21 cellular contexts compared by ENCODE assay signal in genomic region chr20:14573676-14574075, GRCh38.
DNase-seq lines count a peak whose midpoint lies in the region; ATAC-seq, FAIRE-seq and TF ChIP-seq lines count a peak whose summit lies in the region.
"Had no signal": no experiment of that assay in that cellular context is flagged by ENCODE, and none has a peak within 500 bp of the region (broad histone marks: within the 10 kb centered on the region; RNA-seq: fewer than 3 reads in every experiment).

No MANE protein-coding gene starts in this region.

- no peak overlapping the region for H3K4ac ChIP-seq in IMR-90 (ENCODE audit: low read depth, low read length)

- in situ Hi-C loops in IMR-90 (cut with MboI; ENCODE audit: low sequenced_read_pairs) = no loop called here
- in situ Hi-C loops in HepG2 (cut with HindIII; ENCODE audit: extremely low pct_ligation_motif_present, low pct_unique_long_range_greater_than_20kb) = no loop called here

- no peak overlapping the region for H3K14ac ChIP-seq in IMR-90 (replicated peaks; ENCODE audit: low read depth, low read length)

- intact Hi-C loops in IMR-90 (cut with micrococcal nuclease) = no loop called here
- intact Hi-C loops in HepG2 (cut with micrococcal nuclease; ENCODE audit: unreplicated experiment) = no loop called here
- intact Hi-C loops in kidney (cut with DNase I) = no loop called here

- H2AFZ ChIP-seq in IMR-90 (replicated peaks; ENCODE audit: low read length, poor library complexity) (peak overlapping the region; percentile 29), HepG2 (ENCODE audit: low read length) (peak overlapping the region; percentile 20)

- H2BK20ac ChIP-seq in IMR-90 (ENCODE audit: low read depth, low read length) = no peak overlapping the region

- no peak overlapping the region for H2AK9ac ChIP-seq in IMR-90 (replicated peaks; ENCODE audit: low read depth, low read length, poor library complexity)

- H3K27me3 ChIP-seq in IMR-90 (ENCODE audit: control insufficient read depth, insufficient read depth, low read length) = no peaks in the 10 kb centered on the region
- no peaks in the 10 kb centered on the region for H3K27me3 ChIP-seq in HepG2 (ENCODE audit: control insufficient read depth in 1 of 2, insufficient read depth in 2 of 2, low read length in 2 of 2)
- no peaks in the 10 kb centered on the region for H3K27me3 ChIP-seq in small intestine (ENCODE audit: control insufficient read depth in 2 of 2, insufficient read depth in 2 of 2, low read length in 2 of 2)
- H3K27me3 ChIP-seq: BLaER1 treated with 17β-estradiol and CSF1 and Interleukin-3, amounts not matched to agents 10 nM and 100 nM had no signal

- no peak for DNase-seq in IMR-90
- DNase-seq in HepG2 (ENCODE audit: low spot score) = no peak
- peak; percentile 29 for DNase-seq in small intestine
- DNase-seq in NCI-H345 treated with DMSO at 0.1 percent for 48 hours (lab: John Stamatoyannopoulos, UW; ENCODE audit: unreplicated experiment) = no peak
- DNase-seq in kidney = no peak
- DNase-seq: 8988T; AML-193; Caco-2; Calu3; CD4-positive, alpha-beta T cell; CD8-positive, alpha-beta T cell; DMS79 treated with DMSO at 0.1 percent for 48 hours; GF-D8 had no signal

- H2BK5ac ChIP-seq in IMR-90 (ENCODE audit: low read depth, low read length, poor library complexity, severe bottlenecking) = no peak overlapping the region

- no peak overlapping the region for H3K18ac ChIP-seq in IMR-90 (ENCODE audit: low read depth, low read length)

- 50% methylated on average over 2 of the region's 3 CpGs; no CpG with 5 or more reads in 1 of the 2 experiments for WGBS in IMR-90 (ENCODE audit: extremely low coverage in 2 of 2, insufficient read length in 1 of 2), 2 experiments
- 3% methylated on average over 3 of the region's 3 CpGs for WGBS in HepG2 (ENCODE audit: low lambda C conversion rate)
- 41 to 76% (median 42%) methylated on average over 3 of the region's 3 CpGs for WGBS in small intestine, 3 donors

- no peak for TF ChIP-seq RAD21 in IMR-90 (IDR thresholded peaks at IDR 0.05; ENCODE audit: low read length)
- no peak for TF ChIP-seq RAD21 in HepG2 (CRISPR knock-in tag; IDR thresholded peaks at IDR 0.05)

- no peak overlapping the region for H4K91ac ChIP-seq in IMR-90 (ENCODE audit: insufficient read depth, low read depth, low read length)

- H3K56ac ChIP-seq in IMR-90 (ENCODE audit: extremely low read depth, insufficient read depth, low read length) = no peak overlapping the region

- BruUV-seq in IMR-90 (replicated peaks; lab: Mats Ljungman, UMichigan) (no TSS peak), HepG2 (replicated peaks; lab: Mats Ljungman, UMichigan) (no TSS peak)

- no peak overlapping the region for H4K8ac ChIP-seq in IMR-90 (ENCODE audit: low read depth in 2 of 2, low read length in 2 of 2)

- dilution Hi-C loops in IMR-90 (cut with HindIII; ENCODE audit: low sequenced_read_pairs, unreplicated experiment) = no loop called here

- H4K5ac ChIP-seq in IMR-90 (ENCODE audit: low read depth, low read length) = no peak overlapping the region

- no peaks in the 10 kb centered on the region for H3K79me1 ChIP-seq in IMR-90 (ENCODE audit: low read depth in 1 of 2, low read length in 2 of 2)

- H3K9me1 ChIP-seq in IMR-90 (ENCODE audit: insufficient read depth, low read length) = no peaks in the 10 kb centered on the region

- TF ChIP-seq POLR2A in IMR-90 (IDR thresholded peaks at IDR 0.05; ENCODE audit: low read depth, low read length) (no peak), HepG2 (IDR thresholded peaks at IDR 0.05; ENCODE audit: insufficient read depth in 1 of 2, low read depth in 2 of 2, low read length in 2 of 2) (no peak)

- no peaks in the 10 kb centered on the region for H3K79me2 ChIP-seq in HepG2 (ENCODE audit: insufficient read depth, low read length)

- FAIRE-seq in HepG2 (lab: Jason Lieb, UNC) (no peak), small intestine (lab: Jason Lieb, UNC) (no peak), kidney (lab: Jason Lieb, UNC) (no peak)
- FAIRE-seq: A204.1, D721Med, G401.6, GM12891, GM19239 had no signal

- H3K9me3 ChIP-seq in IMR-90 (ENCODE audit: control insufficient read depth, insufficient read depth, low read length) (no peaks in the 10 kb centered on the region), HepG2 (ENCODE audit: low read length) (peaks cover 8% of the 10 kb centered on the region; the same call in 1 of the 2 replicates), small intestine (ENCODE audit: control insufficient read depth, low read depth) (no peaks in the 10 kb centered on the region), kidney (ENCODE audit: control insufficient read depth in 1 of 2, low read length in 2 of 2) (no peaks in the 10 kb centered on the region)
- H3K9me3 ChIP-seq: BLaER1 treated with 17β-estradiol and CSF1 and Interleukin-3, amounts not matched to agents 10 nM and 100 nM had no signal

- H3K4me2 ChIP-seq in IMR-90 (ENCODE audit: low read depth, low read length) (no peak overlapping the region), HepG2 (ENCODE audit: low read depth, low read length) (no peak overlapping the region)
- H3K4me2 ChIP-seq: BLaER1 treated with 17β-estradiol and CSF1 and Interleukin-3, amounts not matched to agents 10 nM and 100 nM had no signal

- CTCF ChIA-PET in IMR-90 (lab: Yijun Ruan, JAX) = no interaction called here
- CTCF ChIA-PET in HepG2 (lab: Yijun Ruan, JAX; ENCODE audit: low intra/inter-chr PET ratio, low total read pairs) = no interaction called here

- TF ChIP-seq EP300 in HepG2 (IDR thresholded peaks at IDR 0.05; ENCODE audit: low read depth in 2 of 2, low read length in 2 of 2) (no peak), HepG2 (CRISPR knock-in tag; IDR thresholded peaks at IDR 0.05; ENCODE audit: borderline replicate concordance) (no peak)

- H2BK120ac ChIP-seq in IMR-90 (ENCODE audit: low read depth, low read length) = no peak overlapping the region

- no peak overlapping the region for H3K9ac ChIP-seq in IMR-90 (ENCODE audit: low read depth, low read length)
- H3K9ac ChIP-seq in HepG2 (ENCODE audit: insufficient read depth, low read depth, low read length) = no peak overlapping the region
- no peak overlapping the region for H3K9ac ChIP-seq in kidney (ENCODE audit: low read length in 2 of 2)
- H3K9ac ChIP-seq: BLaER1 treated with 17β-estradiol and CSF1 and Interleukin-3, amounts not matched to agents 10 nM and 100 nM had no signal

- H3K4me3 ChIP-seq in IMR-90 (ENCODE audit: insufficient read depth, low read depth, low read length) = no peak overlapping the region
- H3K4me3 ChIP-seq in HepG2 (replicated peaks in 1 of 3; ENCODE audit: insufficient read depth in 1 of 3, low read depth in 2 of 3, low read length in 3 of 3) = no peak overlapping the region
- H3K4me3 ChIP-seq in small intestine (ENCODE audit: low read depth in 1 of 2, low read length in 2 of 2) = no peak overlapping the region
- H3K4me3 ChIP-seq in kidney (ENCODE audit: low read length in 2 of 2) = no peak overlapping the region
- H3K4me3 ChIP-seq: BLaER1 treated with 17β-estradiol and CSF1 and Interleukin-3, amounts not matched to agents 10 nM and 100 nM had no signal

- H2BK15ac ChIP-seq in IMR-90 (ENCODE audit: low read depth, low read length) = no peak overlapping the region

- H3K23ac ChIP-seq in IMR-90 (ENCODE audit: low read depth, low read length) = no peak overlapping the region

- POLR2A ChIA-PET in IMR-90 (lab: Charles Lee; ENCODE audit: unreplicated experiment) (no interaction called here), HepG2 (lab: Yijun Ruan, JAX) (no interaction called here)

- H3K36me3 ChIP-seq in IMR-90 (ENCODE audit: control insufficient read depth, insufficient read depth, low read length) (no peaks in the 10 kb centered on the region), HepG2 (replicated peaks in 1 of 2; ENCODE audit: control insufficient read depth in 1 of 2, insufficient read depth in 2 of 2, low read length in 2 of 2) (no peaks in the 10 kb centered on the region), small intestine (ENCODE audit: control insufficient read depth in 2 of 2, insufficient read depth in 2 of 2, low read length in 2 of 2) (no peaks in the 10 kb centered on the region), kidney (ENCODE audit: control insufficient read depth in 1 of 2, insufficient read depth in 2 of 2, low read length in 2 of 2) (no peaks in the 10 kb centered on the region)
- H3K36me3 ChIP-seq: BLaER1 treated with 17β-estradiol and CSF1 and Interleukin-3, amounts not matched to agents 10 nM and 100 nM had no signal

- no peaks in the 10 kb centered on the region for H3K4me1 ChIP-seq in IMR-90 (ENCODE audit: control insufficient read depth, insufficient read depth, low read length)
- no peaks in the 10 kb centered on the region for H3K4me1 ChIP-seq in HepG2 (ENCODE audit: insufficient read depth, low read length)
- no peaks in the 10 kb centered on the region for H3K4me1 ChIP-seq in small intestine (ENCODE audit: control insufficient read depth in 2 of 2, insufficient read depth in 1 of 2, low read depth in 1 of 2, low read length in 1 of 2)
- no peaks in the 10 kb centered on the region for H3K4me1 ChIP-seq in kidney (ENCODE audit: control insufficient read depth in 1 of 2, insufficient read depth in 1 of 2, low read depth in 1 of 2, low read length in 2 of 2)

- ATAC-seq in IMR-90 (ENCODE audit: low read depth) = no peak
- ATAC-seq in HepG2 = no peak
- no peak for ATAC-seq in HG03469 (IDR thresholded peaks at IDR 0.05; ENCODE audit: unreplicated experiment)
- ATAC-seq: CD8-positive, alpha-beta T cell had no signal

- no peak overlapping the region for H2AK5ac ChIP-seq in IMR-90 (ENCODE audit: low read depth, low read length)

- H3K27ac ChIP-seq in IMR-90 (ENCODE audit: insufficient read depth, low read length) (no peak overlapping the region), HepG2 (ENCODE audit: extremely low read length, insufficient read depth, low read length) (no peak overlapping the region), small intestine (ENCODE audit: low read depth in 1 of 2, low read length in 1 of 2) (no peak overlapping the region), kidney (ENCODE audit: low read depth in 2 of 2, low read length in 2 of 2) (no peak overlapping the region)
- H3K27ac ChIP-seq: BLaER1 treated with 17β-estradiol and CSF1 and Interleukin-3, amounts not matched to agents 10 nM and 100 nM; C4-2B had no signal

- TF ChIP-seq CTCF in IMR-90 (conservative IDR thresholded peaks at IDR 0.05; ENCODE audit: low read depth, low read length) (no peak), HepG2 (CRISPR knock-in tag; IDR thresholded peaks at IDR 0.05) (no peak), kidney (IDR thresholded peaks at IDR 0.05; ENCODE audit: borderline replicate concordance, extremely low read depth, insufficient read depth) (no peak)

- H4K20me1 ChIP-seq in IMR-90 (ENCODE audit: insufficient read depth, low read length) (no peaks in the 10 kb centered on the region), HepG2 (ENCODE audit: insufficient read depth, low read length) (no peaks in the 10 kb centered on the region)
- H4K20me1 ChIP-seq: BLaER1 treated with 17β-estradiol and CSF1 and Interleukin-3, amounts not matched to agents 10 nM and 100 nM had no signal

TF ChIP-seq in IMR-90, 13 proteins besides CTCF, POLR2A, EP300 and RAD21:
- no peak for TF ChIP-seq CEBPB (IDR thresholded peaks at IDR 0.05; ENCODE audit: low read depth, low read length)
- no peak for TF ChIP-seq CHD1 (IDR thresholded peaks at IDR 0.05; ENCODE audit: low read depth, low read length)
